In genomic region chr3:53169832-53170324, GRCh38 we compare ENCODE assay signal across 12 cellular contexts. TPM values are rescaled to one million over a fixed set of nuclear protein-coding genes. Genes with fewer than 3 reads are reported as not detected.
DNase-seq lines count a peak whose midpoint lies in the region; TF ChIP-seq lines count a peak whose summit lies in the region.
"Had no signal": no experiment of that assay in that cellular context is flagged by ENCODE, and none has a peak within 500 bp of the region (broad histone marks: within the 10 kb centered on the region; RNA-seq: fewer than 3 reads in every experiment).

No MANE protein-coding gene starts in this region.

- CTCF ChIA-PET in GM10248 (lab: Yijun Ruan, JAX) = interaction anchor here (0.8 to 10.7 kb wide), 11 partner anchors 10 to 55 kb away, joined by 3 to 66 read pairs (median 4); partner anchors contain the start of gene PRKCD

- H3K27me3 ChIP-seq in MM.1S (replicated peaks; ENCODE audit: insufficient read depth, low read length) (no peaks in the 10 kb centered on the region), right atrium auricular region (no peaks in the 10 kb centered on the region), prostate gland (replicated peaks; ENCODE audit: insufficient read depth) (no peaks in the 10 kb centered on the region)

- no peaks in the 10 kb centered on the region for H3K36me3 ChIP-seq in MM.1S (replicated peaks; ENCODE audit: insufficient read depth, low read length)
- peaks cover 10% of the 10 kb centered on the region for H3K36me3 ChIP-seq in right atrium auricular region
- H3K36me3 ChIP-seq in prostate gland = no peaks in the 10 kb centered on the region

- POLR2A ChIA-PET in GM10248 (lab: Yijun Ruan, JAX) = interaction anchor here (0.6 kb wide), 1 partner anchor 1114 kb away, joined by 3 read pairs; no protein-coding TSS in a partner anchor

- H3F3A ChIP-seq in MM.1S (ENCODE audit: insufficient read depth, low read length) = peaks cover 14% of the 10 kb centered on the region

- DNase-seq in ELF-1 (ENCODE audit: low read depth, low spot score) (peak; percentile 32), MM.1S (no peak), right atrium auricular region (ENCODE audit: low spot score) (no peak), prostate gland (ENCODE audit: low spot score) (no peak), NCI-H748 treated with DMSO at 0.1 percent for 48 hours (lab: John Stamatoyannopoulos, UW) (no peak), iPS-NIHi7 (ENCODE audit: extremely low spot score) (no peak), GM10248 (ENCODE audit: extremely low spot score) (no peak), GM19240 (ENCODE audit: insufficient read length, low spot score) (no peak)
- DNase-seq: NCI-H1694; stimulated activated CD4-positive, alpha-beta T cell treated with anti-CD3 and anti-CD28 coated beads, Interleukin-4, amount 100 ng/mL, for 1 hour; stimulated activated naive CD4-positive, alpha-beta T cell had no signal

- no peaks in the 10 kb centered on the region for H4K20me1 ChIP-seq in MM.1S (ENCODE audit: insufficient read depth, low read length)

- no peak for TF ChIP-seq CTCF in MM.1S (IDR thresholded peaks at IDR 0.05; ENCODE audit: low read length)
- TF ChIP-seq CTCF in right atrium auricular region (IDR thresholded peaks at IDR 0.05) = no peak
- no peak for TF ChIP-seq CTCF in prostate gland (IDR thresholded peaks at IDR 0.05)
- TF ChIP-seq CTCF in GM10248 (IDR thresholded peaks at IDR 0.05; ENCODE audit: control extremely low read depth, extremely low read depth, low read depth, missing control alignments) = no peak

- peaks cover 66% of the 10 kb centered on the region for H3K79me2 ChIP-seq in MM.1S (ENCODE audit: low read length)

- H3K27ac ChIP-seq in MM.1S (ENCODE audit: low read length) (peak overlapping the region; percentile 78), right atrium auricular region (peak overlapping the region; percentile 1 to 5), prostate gland (peak overlapping the region; percentile 51 to 64)
- H3K27ac ChIP-seq: C4-2B had no signal

- 95% methylated on average over 9 of the region's 9 CpGs for WGBS in prostate gland

- no peaks in the 10 kb centered on the region for H3K9me3 ChIP-seq in MM.1S (replicated peaks; ENCODE audit: insufficient read depth, low read length)
- no peaks in the 10 kb centered on the region for H3K9me3 ChIP-seq in right atrium auricular region
- no peaks in the 10 kb centered on the region for H3K9me3 ChIP-seq in prostate gland

- H3K4me3 ChIP-seq in MM.1S (ENCODE audit: low read length) (no peak overlapping the region), right atrium auricular region (no peak overlapping the region), prostate gland (no peak overlapping the region)

- intact Hi-C loops in prostate gland (cut with DNase I) = no loop called here

- H3K9me2 ChIP-seq in MM.1S (replicated peaks; ENCODE audit: insufficient read depth, low read length) = no peaks in the 10 kb centered on the region

- H2AFZ ChIP-seq in MM.1S (ENCODE audit: low read length) = no peak overlapping the region

- H3K4me1 ChIP-seq in MM.1S (ENCODE audit: low read length) (peaks cover 60% of the 10 kb centered on the region), right atrium auricular region (peaks cover 0 to 56% of the 10 kb centered on the region in 2 donors), prostate gland (replicated peaks) (peaks cover 36% of the 10 kb centered on the region)

- H3K4me2 ChIP-seq in MM.1S (ENCODE audit: low read depth, low read length) = peak overlapping the region; percentile 54; the same call in 1 of the 2 replicates

- TF ChIP-seq POLR2A in prostate gland (IDR thresholded peaks at IDR 0.05) = no peak

- no peak overlapping the region for H3K9ac ChIP-seq in MM.1S (ENCODE audit: low read length)

RNA-seq across cellular contexts. Expression of gene PRKCD, which starts 8.9 kb away (rescaled TPM):
- total RNA-seq in right atrium auricular region = 10 to 100 TPM; 11.1 to 14.8 TPM
- total RNA-seq in prostate gland = 10 to 100 TPM; 33.4 to 57.9 TPM

RNA-seq across cellular contexts. Expression of gene RFT1, which starts 39.6 kb away (rescaled TPM):
- 1 to 10 TPM; 6.2 to 6.8 TPM for total RNA-seq in right atrium auricular region
- total RNA-seq in prostate gland = 10 to 100 TPM; 10.3 to 31.1 TPM

Comparison
In these comparisons a context has a peak if more than half of its experiments do, and no peak if none do; other contexts are left out.
1. H3K27ac ChIP-seq: peak in every context shown above with its lines; median percentile 78 in MM.1S; 58 in prostate gland; 3 in right atrium auricular region.